8 cellular contexts compared by ENCODE assay signal in genomic region chr15:40106203-40107161, GRCh38. TPM values are rescaled to one million over a fixed set of nuclear protein-coding genes. Genes with fewer than 3 reads are reported as not detected.
DNase-seq lines count a peak whose midpoint lies in the region; ATAC-seq, FAIRE-seq and TF ChIP-seq lines count a peak whose summit lies in the region.

No MANE protein-coding gene starts in this region.

- intact Hi-C loops in CD14-positive monocyte (cut with micrococcal nuclease) = loop anchor here (5.0 to 10.0 kb wide), 3 partner anchors 56 to 322 kb away; partner anchors contain the start of genes BUB1B (in 1 of the 2) and FSIP1 (in 1 of the 2)

- peak overlapping the region; percentile 89 to 95 for H3K4me3 Mint-ChIP-seq in CD14-positive monocyte
- peak overlapping the region; percentile 98 to 99 for H3K4me3 Mint-ChIP-seq in effector memory CD8-positive, alpha-beta T cell
- H3K4me3 Mint-ChIP-seq in naive thymus-derived CD8-positive, alpha-beta T cell = peak overlapping the region; percentile 6 to 98 (median 74)

- CTCF ChIA-PET in RWPE1 (lab: Yijun Ruan, JAX) = interaction anchor here (0.6 to 2.2 kb wide), 12 partner anchors 16 to 402 kb away, joined by 3 to 14 read pairs (median 3); partner anchors contain the start of gene BUB1B

- H3K36me3 Mint-ChIP-seq in CD14-positive monocyte = peaks cover 31 to 42% of the 10 kb centered on the region in 2 donors
- peaks cover 11% of the 10 kb centered on the region for H3K36me3 Mint-ChIP-seq in effector memory CD8-positive, alpha-beta T cell (ENCODE audit: insufficient read depth)
- H3K36me3 Mint-ChIP-seq in naive thymus-derived CD8-positive, alpha-beta T cell = no peaks in the 10 kb centered on the region

- POLR2A ChIA-PET in RWPE1 (lab: Yijun Ruan, JAX; ENCODE audit: low non-redundant PET) = interaction anchor here (0.7 to 1.3 kb wide), 2 partner anchors 59 to 61 kb away, joined by 3 to 4 read pairs; no protein-coding TSS in a partner anchor
- POLR2A ChIA-PET in naive thymus-derived CD8-positive, alpha-beta T cell (lab: Charles Lee) = interaction anchor here (0.5 to 1.8 kb wide), 9 partner anchors 8 to 98 kb away, joined by 3 to 9 read pairs (median 4); no protein-coding TSS in a partner anchor

- no peak for FAIRE-seq in urothelium cell line (lab: Jason Lieb, UNC)

- H3K27me3 Mint-ChIP-seq in CD14-positive monocyte (ENCODE audit: low read depth in 3 of 3) = peaks cover 0 to 3% (median 1%) of the 10 kb centered on the region in 3 donors
- peaks cover 0 to under 1% of the 10 kb centered on the region in 2 donors for H3K27me3 Mint-ChIP-seq in effector memory CD8-positive, alpha-beta T cell
- H3K27me3 Mint-ChIP-seq in naive thymus-derived CD8-positive, alpha-beta T cell = peaks cover 0 to 11% (median 0%) of the 10 kb centered on the region in 5 donors

- peak overlapping the region; percentile 94 for H3K27ac ChIP-seq in RWPE1

- DNase-seq in CD14-positive monocyte (ENCODE audit: low spot score) (peak; percentile 83), RWPE1 (ENCODE audit: low spot score) (peak; percentile 92), SW 1271 (lab: John Stamatoyannopoulos, UW) (no peak), urothelium cell line (ENCODE audit: low spot score) (no peak)
- no peak for DNase-seq in effector memory CD8-positive, alpha-beta T cell
- DNase-seq in naive thymus-derived CD8-positive, alpha-beta T cell = no peak

- no peaks in the 10 kb centered on the region for H3K9me3 Mint-ChIP-seq in CD14-positive monocyte
- H3K9me3 Mint-ChIP-seq in effector memory CD8-positive, alpha-beta T cell = no peaks in the 10 kb centered on the region
- no peaks in the 10 kb centered on the region for H3K9me3 Mint-ChIP-seq in naive thymus-derived CD8-positive, alpha-beta T cell

- ATAC-seq in GM18861 (IDR thresholded peaks at IDR 0.05; ENCODE audit: unreplicated experiment) (peak; percentile 43), HG03342 (IDR thresholded peaks at IDR 0.05; ENCODE audit: unreplicated experiment) (peak; percentile 29)
- ATAC-seq in effector memory CD8-positive, alpha-beta T cell (replicated peaks) = no peak
- ATAC-seq in naive thymus-derived CD8-positive, alpha-beta T cell = no peak

- H3K27ac Mint-ChIP-seq in CD14-positive monocyte = peak overlapping the region; percentile 96 to 99 (median 97)
- peak overlapping the region; percentile 36 to 86 for H3K27ac Mint-ChIP-seq in effector memory CD8-positive, alpha-beta T cell
- peak overlapping the region in 5 of 10 donors; percentile 17 to 85 (median 79) for H3K27ac Mint-ChIP-seq in naive thymus-derived CD8-positive, alpha-beta T cell

- peak; percentile 8 for TF ChIP-seq CTCF in CD14-positive monocyte (IDR thresholded peaks at IDR 0.05)
- no peak for TF ChIP-seq CTCF in RWPE1 (conservative IDR thresholded peaks at IDR 0.05; ENCODE audit: low read depth)

- peaks cover 65% of the 10 kb centered on the region for H3K4me1 Mint-ChIP-seq in CD14-positive monocyte
- peaks cover 44 to 48% of the 10 kb centered on the region in 2 donors for H3K4me1 Mint-ChIP-seq in effector memory CD8-positive, alpha-beta T cell (ENCODE audit: low read depth in 2 of 2)
- H3K4me1 Mint-ChIP-seq in naive thymus-derived CD8-positive, alpha-beta T cell = peaks cover 27 to 60% (median 43%) of the 10 kb centered on the region in 4 donors

RNA-seq across cellular contexts. Expression of gene BMF, which starts 2.2 kb away (rescaled TPM):
- polyA plus RNA-seq in CD14-positive monocyte = 1 to 10 TPM; 5.6 to 6.5 TPM
- total RNA-seq in naive thymus-derived CD8-positive, alpha-beta T cell = 10 to 100 TPM; 17.4 to 19.8 TPM
- polyA plus RNA-seq in naive thymus-derived CD8-positive, alpha-beta T cell = under 1 TPM; 0.12 to 0.44 (median 0.23) TPM

RNA-seq across cellular contexts. Expression of gene BUB1B, which starts 54.4 kb away (rescaled TPM):
- under 1 TPM in 1 of 2 donors, not detected in 1; 0.51 TPM for polyA plus RNA-seq in CD14-positive monocyte
- under 1 TPM; 0.49 to 0.77 TPM for total RNA-seq in naive thymus-derived CD8-positive, alpha-beta T cell
- under 1 TPM in 1 of 3 donors, not detected in 2; 0.54 TPM for polyA plus RNA-seq in naive thymus-derived CD8-positive, alpha-beta T cell

Comparison
In these comparisons a context has a peak if more than half of its experiments do, and no peak if none do; other contexts are left out.
1. DNase-seq: peak in CD14-positive monocyte (single experiment) and RWPE1 (single experiment); none in effector memory CD8-positive, alpha-beta T cell (0 of 3), naive thymus-derived CD8-positive, alpha-beta T cell (0 of 10), SW 1271 (0 of 2) and urothelium cell line (single experiment).
2. ATAC-seq: peak in GM18861 (single experiment) and HG03342 (single experiment); none in effector memory CD8-positive, alpha-beta T cell (single experiment) and naive thymus-derived CD8-positive, alpha-beta T cell (0 of 2).
3. RNA of gene BMF, which starts 2.2 kb away (polyA plus RNA-seq): 5.6 to 6.5 TPM in CD14-positive monocyte; 0.12 to 0.44 TPM in naive thymus-derived CD8-positive, alpha-beta T cell; every median in the first group is over 4 times any median in the second.
4. Peak in every context shown above with its lines, with median percentiles within 50 percentile points of each other: H3K4me3 Mint-ChIP-seq.